In genomic region chr19:5115771-5116202, GRCh38 we compare ENCODE assay signal across 1 cellular context.
TF ChIP-seq lines count a peak whose summit lies in the region.

No MANE protein-coding gene starts in this region.

TF ChIP-seq in SK-N-SH treated with all-trans-retinoic acid at 6 μM for 48 hours, 23 proteins besides CTCF, POLR2A, EP300 and RAD21 (continued from another document):
- TF ChIP-seq CSDC2 (CRISPR knock-in tag; IDR thresholded peaks at IDR 0.05) (no peak), TSHZ2 (CRISPR knock-in tag; IDR thresholded peaks at IDR 0.05) (no peak), GLIS3 (CRISPR knock-in tag; IDR thresholded peaks at IDR 0.05) (no peak), ISL1 (CRISPR knock-in tag; IDR thresholded peaks at IDR 0.05) (no peak), CREB5 (CRISPR knock-in tag; IDR thresholded peaks at IDR 0.05; ENCODE audit: low read depth) (no peak), BACH2 (CRISPR knock-in tag; IDR thresholded peaks at IDR 0.05; ENCODE audit: borderline replicate concordance) (no peak), ZNF8 (CRISPR knock-in tag; IDR thresholded peaks at IDR 0.05) (no peak), RARB (CRISPR knock-in tag; IDR thresholded peaks at IDR 0.05) (no peak)
